In genomic region chr15:45376967-45377629, GRCh38 we compare ENCODE assay signal across 8 cellular contexts. TPM values are rescaled to one million over a fixed set of nuclear protein-coding genes. Genes with fewer than 3 reads are reported as not detected.
DNase-seq lines count a peak whose midpoint lies in the region; ATAC-seq and TF ChIP-seq lines count a peak whose summit lies in the region.

No MANE protein-coding gene starts in this region.

- WGBS in gastroesophageal sphincter (ENCODE audit: low coverage in 1 of 2), 2 donors = 30 to 42% methylated on average over 5 of the region's 5 CpGs

- H3K4me3 Mint-ChIP-seq in T-cell = peak overlapping the region; percentile 73 to 82 (median 76)

- in situ Hi-C loops in gastrocnemius medialis (cut with MboI; ENCODE audit: low sequenced_read_pairs in 4 of 4) = loop anchor here in 1 of 4 donors (10.0 kb wide), 1 partner anchor 182 kb away; no protein-coding TSS in a partner anchor

- peaks cover 0 to 54% (median 0%) of the 10 kb centered on the region in 3 donors for H3K4me1 ChIP-seq in gastroesophageal sphincter
- H3K4me1 ChIP-seq in gastrocnemius medialis = peaks cover 25 to 31% of the 10 kb centered on the region in 2 donors

- H3K9me3 Mint-ChIP-seq in T-cell = no peaks in the 10 kb centered on the region

- H3K4me1 Mint-ChIP-seq in T-cell = peaks cover 20 to 25% (median 22%) of the 10 kb centered on the region in 3 donors

- TF ChIP-seq POLR2A in gastroesophageal sphincter (IDR thresholded peaks at IDR 0.05) = no peak
- no peak for TF ChIP-seq POLR2A in gastrocnemius medialis (IDR thresholded peaks at IDR 0.05)

- H3K27me3 ChIP-seq in gastroesophageal sphincter (no peaks in the 10 kb centered on the region), gastrocnemius medialis (no peaks in the 10 kb centered on the region)

- H3K4me3 ChIP-seq in GM12864 (ENCODE audit: low read depth, low read length) (peak overlapping the region; percentile 93), gastroesophageal sphincter (peak overlapping the region; percentile 54 to 79), gastrocnemius medialis (peak overlapping the region; percentile 60 to 86 (median 71))

- H3K36me3 ChIP-seq in gastroesophageal sphincter = peaks cover 0 to 18% of the 10 kb centered on the region in 2 donors
- no peaks in the 10 kb centered on the region for H3K36me3 ChIP-seq in gastrocnemius medialis

- H3K9me3 ChIP-seq in gastroesophageal sphincter (no peaks in the 10 kb centered on the region), gastrocnemius medialis (no peaks in the 10 kb centered on the region)

- POLR2A ChIA-PET in T-cell (lab: Charles Lee) = no interaction called here

- no peak for ATAC-seq in T-cell (replicated peaks in 1 of 4)
- ATAC-seq in gastroesophageal sphincter = no peak
- no peak for ATAC-seq in gastrocnemius medialis
- ATAC-seq in GM18519 (IDR thresholded peaks at IDR 0.05; ENCODE audit: low FRiP score, unreplicated experiment) = no peak
- ATAC-seq in HG03571 (IDR thresholded peaks at IDR 0.05; ENCODE audit: unreplicated experiment) = no peak

- DNase-seq in GM12864 (ENCODE audit: low read depth) (no peak), T-cell (no peak), gastrocnemius medialis (no peak), dermis blood vessel endothelial cell (no peak), AG20443 (ENCODE audit: low spot score) (no peak)

- TF ChIP-seq EP300 in gastroesophageal sphincter (IDR thresholded peaks at IDR 0.05) = no peak

- TF ChIP-seq CTCF in GM12864 (IDR thresholded peaks at IDR 0.05; ENCODE audit: low read depth, low read length, missing control alignments) (no peak), gastroesophageal sphincter (IDR thresholded peaks at IDR 0.05) (no peak), gastrocnemius medialis (IDR thresholded peaks at IDR 0.05 in 4 of 5, conservative IDR thresholded peaks at IDR 0.05 in 1 of 5) (no peak)

- H3K36me3 Mint-ChIP-seq in T-cell = no peaks in the 10 kb centered on the region

- intact Hi-C loops in gastrocnemius medialis (cut with DNase I; ENCODE audit: low total_unique reads) = no loop called here

- peaks cover 53 to 59% of the 10 kb centered on the region in 2 donors for H3K27me3 Mint-ChIP-seq in T-cell

- CTCF ChIA-PET in T-cell (lab: Charles Lee) = no interaction called here

- H3K27ac ChIP-seq in gastroesophageal sphincter (peak overlapping the region in 3 of 4 donors; percentile 87 to 91 (median 87)), gastrocnemius medialis (peak overlapping the region; percentile 78 to 88 (median 82))

- H3K27ac Mint-ChIP-seq in T-cell = no peak overlapping the region

RNA-seq across cellular contexts. Expression of gene GATM, which starts 1.2 kb away (rescaled TPM):
- 1 to 10 TPM in 3 of 5 donors, under 1 TPM in 2; 0.49 to 5.5 (median 2.0) TPM for total RNA-seq in T-cell
- 10 to 100 TPM; 15.4 to 38.3 (median 25.4) TPM for total RNA-seq in gastroesophageal sphincter
- 10 to 100 TPM; 18.0 to 92.1 (median 35.3) TPM for total RNA-seq in gastrocnemius medialis
- 0.23 and 0.34 TPM in 2 replicates for total RNA-seq in dermis blood vessel endothelial cell
